31 cellular contexts compared by ENCODE assay signal in genomic region chr2:15653806-15654726, GRCh38.
"Had no signal": no experiment of that assay in that cellular context is flagged by ENCODE, and none has a peak within 500 bp of the region (broad histone marks: within the 10 kb centered on the region; RNA-seq: fewer than 3 reads in every experiment).

No MANE protein-coding gene starts in this region.

- H3K27me3 Mint-ChIP-seq: activated CD4-positive, alpha-beta T cell treated with anti-CD3 and anti-CD28 coated beads, Interleukin-2, amount 10 ng/mL, durations not matched to agents 7 days and 5 days; activated naive CD4-positive, alpha-beta T cell treated with anti-CD3 and anti-CD28 coated beads, Interleukin-2, amount 50 U/mL, for 24 hours; activated T-cell treated with anti-CD3 and anti-CD28 coated beads, Interleukin-2, amount 50 U/mL, for 24 hours had no signal

- ATAC-seq: activated CD4-positive, alpha-beta T cell treated with anti-CD3 and anti-CD28 coated beads for 36 hours; activated CD8-positive, alpha-beta T cell treated with anti-CD3 and anti-CD28 coated beads, Interleukin-2, amount 10 ng/mL, durations not matched to agents 7 days and 5 days; PC-3 had no signal

- H3K4me1 Mint-ChIP-seq: activated CD4-positive, alpha-beta T cell treated with anti-CD3 and anti-CD28 coated beads for 36 hours; activated CD4-positive, alpha-beta T cell treated with anti-CD3 and anti-CD28 coated beads, Interleukin-2, amount 10 ng/mL, durations not matched to agents 7 days and 5 days; activated naive CD4-positive, alpha-beta T cell treated with anti-CD3 and anti-CD28 coated beads, Interleukin-2, amount 50 U/mL, for 24 hours had no signal

- DNase-seq: activated CD4-positive, alpha-beta T cell treated with anti-CD3 and anti-CD28 coated beads for 36 hours; activated CD4-positive, alpha-beta T cell treated with anti-CD3 and anti-CD28 coated beads, Interleukin-2, amount 10 ng/mL, durations not matched to agents 7 days and 5 days; activated CD4-positive, alpha-beta T cell treated with anti-CD3 and anti-CD28 coated beads, Interleukin-2, amount 50 U/mL, for 48 hours; activated CD8-positive, alpha-beta T cell treated with anti-CD3 and anti-CD28 coated beads, Interleukin-2, amount 10 ng/mL, durations not matched to agents 7 days and 5 days; activated gamma-delta T cell; activated naive CD4-positive, alpha-beta T cell treated with Interleukin-2 at 50 U/mL for 16 hours; activated T-cell treated with anti-CD3 and anti-CD28 coated beads, Interleukin-2, amount 50 U/mL, for 24 hours; anterior cingulate cortex; brain microvascular endothelial cell; central memory CD4-positive, alpha-beta T cell; Karpas-422; KBM-7; NCI-H1105; NCI-H1417 treated with DMSO at 0.1 percent for 48 hours; NCI-H187 treated with DMSO at 0.1 percent for 48 hours; NCI-H2081; NCI-H226; NCI-H446 treated with DMSO at 0.1 percent for 48 hours; NCI-H524; NCI-H69; NCI-H82; PC-3; Peyer's patch; RPMI8226; SHP77 treated with DMSO at 0.1 percent for 48 hours; SK-N-SH had no signal

- H3K4me1 ChIP-seq: Peyer's patch, SJSA1 had no signal

- H3K9me3 ChIP-seq: Peyer's patch, SJSA1, SK-N-SH had no signal

- H3K4me3 ChIP-seq: Peyer's patch, SJSA1 had no signal

- H3K27ac Mint-ChIP-seq: activated CD4-positive, alpha-beta T cell treated with anti-CD3 and anti-CD28 coated beads for 36 hours; activated CD4-positive, alpha-beta T cell treated with anti-CD3 and anti-CD28 coated beads, Interleukin-2, amount 10 ng/mL, durations not matched to agents 7 days and 5 days; activated CD8-positive, alpha-beta T cell treated with anti-CD3 and anti-CD28 coated beads, Interleukin-2, amount 10 ng/mL, durations not matched to agents 7 days and 5 days; activated naive CD4-positive, alpha-beta T cell treated with anti-CD3 and anti-CD28 coated beads, Interleukin-2, amount 50 U/mL, for 24 hours; activated T-cell treated with anti-CD3 and anti-CD28 coated beads, Interleukin-2, amount 50 U/mL, for 24 hours; activated T-helper 2 cell treated with anti-CD3 and anti-CD28 coated beads, Interferon-gamma antibody, Interleukin-2, Interleukin-4, amounts not matched to agents 10 μg/mL and 5 μg/mL and 100 μg/mL, durations not matched to agents 14 hours and 24 hours and 36 hours; T-helper 1 cell treated with Interleukin-12 subunit alpha and Interleukin-12 subunit beta and Interleukin-4 antibody, amounts not matched to agents 30 μg/mL and 1 μg/mL, for 36 hours; T-helper 2 cell treated with Interferon-gamma antibody and Interleukin-4, amounts not matched to agents 5 μg/mL and 100 μg/mL, for 36 hours had no signal

- H3K36me3 ChIP-seq: brain microvascular endothelial cell, Peyer's patch, SJSA1 had no signal

- H3K27ac ChIP-seq: brain microvascular endothelial cell, Peyer's patch, SJSA1 had no signal

- H3K9me3 Mint-ChIP-seq: activated CD4-positive, alpha-beta T cell treated with anti-CD3 and anti-CD28 coated beads, Interleukin-2, amount 10 ng/mL, durations not matched to agents 7 days and 5 days; activated naive CD4-positive, alpha-beta T cell treated with anti-CD3 and anti-CD28 coated beads, Interleukin-2, amount 50 U/mL, for 24 hours; activated T-cell treated with anti-CD3 and anti-CD28 coated beads, Interleukin-2, amount 50 U/mL, for 24 hours; activated T-helper 2 cell treated with anti-CD3 and anti-CD28 coated beads, Interferon-gamma antibody, Interleukin-2, Interleukin-4, amounts not matched to agents 10 μg/mL and 5 μg/mL and 100 μg/mL, durations not matched to agents 14 hours and 24 hours and 36 hours; T-helper 1 cell treated with Interleukin-12 subunit alpha and Interleukin-12 subunit beta and Interleukin-4 antibody, amounts not matched to agents 30 μg/mL and 1 μg/mL, for 36 hours; T-helper 2 cell treated with Interferon-gamma antibody and Interleukin-4, amounts not matched to agents 5 μg/mL and 100 μg/mL, for 36 hours had no signal

- H3K4me3 Mint-ChIP-seq: activated CD4-positive, alpha-beta T cell treated with anti-CD3 and anti-CD28 coated beads for 36 hours; activated CD4-positive, alpha-beta T cell treated with anti-CD3 and anti-CD28 coated beads, Interleukin-2, amount 10 ng/mL, durations not matched to agents 7 days and 5 days; activated CD8-positive, alpha-beta T cell treated with anti-CD3 and anti-CD28 coated beads, Interleukin-2, amount 10 ng/mL, durations not matched to agents 7 days and 5 days; activated naive CD4-positive, alpha-beta T cell treated with anti-CD3 and anti-CD28 coated beads, Interleukin-2, amount 50 U/mL, for 24 hours; activated T-cell treated with anti-CD3 and anti-CD28 coated beads, Interleukin-2, amount 50 U/mL, for 24 hours; T-helper 1 cell treated with Interleukin-12 subunit alpha and Interleukin-12 subunit beta and Interleukin-4 antibody, amounts not matched to agents 30 μg/mL and 1 μg/mL, for 36 hours; T-helper 2 cell treated with Interferon-gamma antibody and Interleukin-4, amounts not matched to agents 5 μg/mL and 100 μg/mL, for 36 hours had no signal

- H3K36me3 Mint-ChIP-seq: activated naive CD4-positive, alpha-beta T cell treated with anti-CD3 and anti-CD28 coated beads, Interleukin-2, amount 50 U/mL, for 24 hours had no signal

- H3K9ac ChIP-seq: SK-N-SH had no signal

- H3K27me3 ChIP-seq: brain microvascular endothelial cell, Peyer's patch, SJSA1 had no signal

- H3K4me2 ChIP-seq: SK-N-SH had no signal
